ENCODE assay signal across 1 cellular context in the genomic region with DNA sequence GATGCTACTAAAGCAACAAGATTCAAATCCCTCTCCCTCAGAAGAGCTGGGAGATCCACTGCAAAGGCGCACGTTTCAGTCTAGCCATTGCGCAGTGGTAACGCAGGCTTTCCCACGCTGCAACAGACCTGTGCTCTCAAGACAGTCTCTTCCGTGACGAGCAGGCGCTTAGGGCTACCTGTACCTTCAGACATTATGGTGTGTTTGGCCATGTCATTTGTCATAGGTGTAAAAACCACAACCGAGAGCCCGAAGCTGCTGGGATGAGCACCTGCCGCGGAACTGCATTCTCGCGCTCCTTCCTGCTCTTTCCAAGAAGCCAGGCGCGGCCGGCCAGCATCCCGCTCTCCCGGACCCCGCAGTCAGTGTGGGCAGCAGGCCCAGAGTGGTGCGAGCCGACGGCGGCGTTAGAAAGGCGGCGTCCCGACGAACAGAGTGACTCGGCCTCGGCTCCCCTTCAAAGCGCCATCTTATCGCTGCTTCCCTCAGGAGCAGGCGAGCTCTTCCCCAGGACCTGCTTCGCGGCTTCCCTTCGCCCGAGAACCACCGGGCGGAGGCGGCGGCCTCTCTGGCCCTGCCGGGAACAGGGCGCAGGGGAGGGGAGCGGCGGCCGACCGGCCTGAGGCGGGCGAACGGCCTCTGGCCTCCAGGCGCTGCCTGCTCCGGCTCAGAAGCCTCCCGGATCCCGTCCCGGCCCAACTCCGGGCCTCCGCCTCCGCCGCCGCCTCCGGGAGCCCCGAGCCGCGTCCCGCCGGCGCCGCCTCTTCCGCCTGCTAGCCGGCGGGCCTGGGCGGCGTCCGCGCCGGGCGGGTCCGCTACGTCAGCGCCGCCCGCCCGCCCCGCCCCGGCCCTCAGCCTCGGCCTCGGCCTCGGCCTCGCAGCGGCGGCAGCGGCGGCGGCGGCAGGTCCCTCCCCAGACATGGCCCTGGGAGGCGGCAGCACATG.
A peak's percentile ranks its signal among the peaks of the same experiment; 100 is the strongest.
TF ChIP-seq lines count a peak whose summit lies in the region.

Gene FAM120A, plus strand, starts transcription at position 869 of the 945 bp plus-strand sequence. CDS start 231 bp downstream, outside the sequence.

TF ChIP-seq in HepG2, 621 proteins besides CTCF, POLR2A, EP300 and RAD21 (continued from another document and continues in another):
- TF ChIP-seq ZNF329 (CRISPR knock-in tag; IDR thresholded peaks at IDR 0.05; ENCODE audit: low read depth) (no peak), HDAC6 (IDR thresholded peaks at IDR 0.05; ENCODE audit: low read depth, low read length) (no peak), HMGA1 (CRISPR knock-in tag; conservative IDR thresholded peaks at IDR 0.05) (no peak), ZNF460 (CRISPR knock-in tag; IDR thresholded peaks at IDR 0.05; ENCODE audit: borderline replicate concordance) (no peak), ZNF101 (CRISPR knock-in tag; IDR thresholded peaks at IDR 0.05; ENCODE audit: borderline replicate concordance, low read depth) (no peak), KAT2B (IDR thresholded peaks at IDR 0.05; ENCODE audit: borderline replicate concordance, low read depth, low read length) (no peak), ZSCAN21 (CRISPR knock-in tag; IDR thresholded peaks at IDR 0.05; ENCODE audit: borderline replicate concordance) (no peak), SMARCC2 (IDR thresholded peaks at IDR 0.05) (no peak), ZNF747 (CRISPR knock-in tag; IDR thresholded peaks at IDR 0.05; ENCODE audit: borderline replicate concordance) (no peak), ZNF773 (CRISPR knock-in tag; IDR thresholded peaks at IDR 0.05; ENCODE audit: borderline replicate concordance) (no peak), PREB (CRISPR knock-in tag; IDR thresholded peaks at IDR 0.05) (no peak), KLF11 (CRISPR knock-in tag; IDR thresholded peaks at IDR 0.05) (no peak), RXRB (CRISPR knock-in tag; IDR thresholded peaks at IDR 0.05; ENCODE audit: borderline replicate concordance) (no peak), ZNF501 (CRISPR knock-in tag; IDR thresholded peaks at IDR 0.05) (peak; percentile 71; the same call in 1 of the 2 replicates), MTF2 (CRISPR knock-in tag; IDR thresholded peaks at IDR 0.05; ENCODE audit: borderline replicate concordance) (no peak), ZNF652 (CRISPR knock-in tag; IDR thresholded peaks at IDR 0.05; ENCODE audit: borderline replicate concordance, low read depth) (no peak), ARNT (IDR thresholded peaks at IDR 0.05) (no peak), ZNF710 (CRISPR knock-in tag; IDR thresholded peaks at IDR 0.05; ENCODE audit: borderline replicate concordance) (peak; percentile 26; the same call in 1 of the 2 replicates), HDAC2 (CRISPR knock-in tag; IDR thresholded peaks at IDR 0.05) (0 out of 2 replicates have a peak, but pooled peaks have one; percentile 9), NRL (CRISPR knock-in tag; IDR thresholded peaks at IDR 0.05; ENCODE audit: borderline replicate concordance) (0 out of 2 replicates have a peak, but pooled peaks have one; percentile 39), TAF1 (CRISPR knock-in tag; IDR thresholded peaks at IDR 0.05) (peak; percentile 77), DMTF1 (CRISPR knock-in tag; IDR thresholded peaks at IDR 0.05) (no peak), JUND (CRISPR knock-in tag; IDR thresholded peaks at IDR 0.05) (no peak), ZNF138 (CRISPR knock-in tag; IDR thresholded peaks at IDR 0.05; ENCODE audit: low read depth) (peak; percentile 48; the same call in 1 of the 2 replicates), ZNF382 (CRISPR knock-in tag; IDR thresholded peaks at IDR 0.05; ENCODE audit: borderline replicate concordance) (no peak), SMAD3 (CRISPR knock-in tag; IDR thresholded peaks at IDR 0.05) (no peak; the same call in 1 of the 2 replicates), ZNF431 (CRISPR knock-in tag; IDR thresholded peaks at IDR 0.05; ENCODE audit: borderline replicate concordance, low read depth) (no peak; the same call in 1 of the 2 replicates), ZNF333 (CRISPR knock-in tag; IDR thresholded peaks at IDR 0.05; ENCODE audit: borderline replicate concordance) (0 out of 2 replicates have a peak, but pooled peaks have one; percentile 86), RFX1 (IDR thresholded peaks at IDR 0.05) (no peak)
- TF ChIP-seq, protein P1, sequence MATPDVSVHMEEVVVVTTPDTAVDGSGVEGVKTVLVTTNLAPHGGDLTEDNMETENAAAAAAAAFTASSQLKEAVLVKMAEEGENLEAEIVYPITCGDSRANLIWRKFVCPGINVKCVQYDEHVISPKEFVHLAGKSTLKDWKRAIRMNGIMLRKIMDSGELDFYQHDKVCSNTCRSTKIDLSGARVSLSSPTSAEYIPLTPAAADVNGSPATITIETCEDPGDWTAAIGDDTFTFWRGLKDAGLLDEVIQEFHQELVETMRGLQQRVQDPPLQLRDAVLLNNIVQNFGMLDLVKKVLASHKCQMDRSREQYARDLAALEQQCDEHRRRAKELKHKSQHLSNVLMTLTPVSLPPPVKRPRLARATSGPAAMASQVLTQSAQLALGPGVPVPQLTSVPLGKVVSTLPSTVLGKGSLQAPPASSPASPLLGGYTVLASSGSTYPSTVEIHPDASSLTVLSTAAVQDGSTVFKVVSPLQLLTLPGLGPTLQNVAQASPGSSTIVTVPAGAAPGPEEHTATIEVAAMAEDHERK (CRISPR knock-in tag; IDR thresholded peaks at IDR 0.05; ENCODE audit: low read depth), result no peak
- TF ChIP-seq, protein P2, sequence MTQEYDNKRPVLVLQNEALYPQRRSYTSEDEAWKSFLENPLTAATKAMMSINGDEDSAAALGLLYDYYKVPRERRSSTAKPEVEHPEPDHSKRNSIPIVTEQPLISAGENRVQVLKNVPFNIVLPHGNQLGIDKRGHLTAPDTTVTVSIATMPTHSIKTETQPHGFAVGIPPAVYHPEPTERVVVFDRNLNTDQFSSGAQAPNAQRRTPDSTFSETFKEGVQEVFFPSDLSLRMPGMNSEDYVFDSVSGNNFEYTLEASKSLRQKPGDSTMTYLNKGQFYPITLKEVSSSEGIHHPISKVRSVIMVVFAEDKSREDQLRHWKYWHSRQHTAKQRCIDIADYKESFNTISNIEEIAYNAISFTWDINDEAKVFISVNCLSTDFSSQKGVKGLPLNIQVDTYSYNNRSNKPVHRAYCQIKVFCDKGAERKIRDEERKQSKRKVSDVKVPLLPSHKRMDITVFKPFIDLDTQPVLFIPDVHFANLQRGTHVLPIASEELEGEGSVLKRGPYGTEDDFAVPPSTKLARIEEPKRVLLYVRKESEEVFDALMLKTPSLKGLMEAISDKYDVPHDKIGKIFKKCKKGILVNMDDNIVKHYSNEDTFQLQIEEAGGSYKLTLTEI (CRISPR knock-in tag; conservative IDR thresholded peaks at IDR 0.05), result no peak
- TF ChIP-seq, protein P3, sequence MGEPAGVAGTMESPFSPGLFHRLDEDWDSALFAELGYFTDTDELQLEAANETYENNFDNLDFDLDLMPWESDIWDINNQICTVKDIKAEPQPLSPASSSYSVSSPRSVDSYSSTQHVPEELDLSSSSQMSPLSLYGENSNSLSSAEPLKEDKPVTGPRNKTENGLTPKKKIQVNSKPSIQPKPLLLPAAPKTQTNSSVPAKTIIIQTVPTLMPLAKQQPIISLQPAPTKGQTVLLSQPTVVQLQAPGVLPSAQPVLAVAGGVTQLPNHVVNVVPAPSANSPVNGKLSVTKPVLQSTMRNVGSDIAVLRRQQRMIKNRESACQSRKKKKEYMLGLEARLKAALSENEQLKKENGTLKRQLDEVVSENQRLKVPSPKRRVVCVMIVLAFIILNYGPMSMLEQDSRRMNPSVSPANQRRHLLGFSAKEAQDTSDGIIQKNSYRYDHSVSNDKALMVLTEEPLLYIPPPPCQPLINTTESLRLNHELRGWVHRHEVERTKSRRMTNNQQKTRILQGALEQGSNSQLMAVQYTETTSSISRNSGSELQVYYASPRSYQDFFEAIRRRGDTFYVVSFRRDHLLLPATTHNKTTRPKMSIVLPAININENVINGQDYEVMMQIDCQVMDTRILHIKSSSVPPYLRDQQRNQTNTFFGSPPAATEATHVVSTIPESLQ (CRISPR knock-in tag; conservative IDR thresholded peaks at IDR 0.05), result no peak
- TF ChIP-seq, protein P4, sequence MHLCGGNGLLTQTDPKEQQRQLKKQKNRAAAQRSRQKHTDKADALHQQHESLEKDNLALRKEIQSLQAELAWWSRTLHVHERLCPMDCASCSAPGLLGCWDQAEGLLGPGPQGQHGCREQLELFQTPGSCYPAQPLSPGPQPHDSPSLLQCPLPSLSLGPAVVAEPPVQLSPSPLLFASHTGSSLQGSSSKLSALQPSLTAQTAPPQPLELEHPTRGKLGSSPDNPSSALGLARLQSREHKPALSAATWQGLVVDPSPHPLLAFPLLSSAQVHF (CRISPR knock-in tag; IDR thresholded peaks at IDR 0.05), result no peak
- TF ChIP-seq, protein P5, sequence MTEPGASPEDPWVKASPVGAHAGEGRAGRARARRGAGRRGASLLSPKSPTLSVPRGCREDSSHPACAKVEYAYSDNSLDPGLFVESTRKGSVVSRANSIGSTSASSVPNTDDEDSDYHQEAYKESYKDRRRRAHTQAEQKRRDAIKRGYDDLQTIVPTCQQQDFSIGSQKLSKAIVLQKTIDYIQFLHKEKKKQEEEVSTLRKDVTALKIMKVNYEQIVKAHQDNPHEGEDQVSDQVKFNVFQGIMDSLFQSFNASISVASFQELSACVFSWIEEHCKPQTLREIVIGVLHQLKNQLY (CRISPR knock-in tag; IDR thresholded peaks at IDR 0.05), result no peak
- TF ChIP-seq, protein P6, sequence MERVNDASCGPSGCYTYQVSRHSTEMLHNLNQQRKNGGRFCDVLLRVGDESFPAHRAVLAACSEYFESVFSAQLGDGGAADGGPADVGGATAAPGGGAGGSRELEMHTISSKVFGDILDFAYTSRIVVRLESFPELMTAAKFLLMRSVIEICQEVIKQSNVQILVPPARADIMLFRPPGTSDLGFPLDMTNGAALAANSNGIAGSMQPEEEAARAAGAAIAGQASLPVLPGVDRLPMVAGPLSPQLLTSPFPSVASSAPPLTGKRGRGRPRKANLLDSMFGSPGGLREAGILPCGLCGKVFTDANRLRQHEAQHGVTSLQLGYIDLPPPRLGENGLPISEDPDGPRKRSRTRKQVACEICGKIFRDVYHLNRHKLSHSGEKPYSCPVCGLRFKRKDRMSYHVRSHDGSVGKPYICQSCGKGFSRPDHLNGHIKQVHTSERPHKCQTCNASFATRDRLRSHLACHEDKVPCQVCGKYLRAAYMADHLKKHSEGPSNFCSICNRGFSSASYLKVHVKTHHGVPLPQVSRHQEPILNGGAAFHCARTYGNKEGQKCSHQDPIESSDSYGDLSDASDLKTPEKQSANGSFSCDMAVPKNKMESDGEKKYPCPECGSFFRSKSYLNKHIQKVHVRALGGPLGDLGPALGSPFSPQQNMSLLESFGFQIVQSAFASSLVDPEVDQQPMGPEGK (CRISPR knock-in tag; IDR thresholded peaks at IDR 0.05), result no peak
- TF ChIP-seq, protein P7, sequence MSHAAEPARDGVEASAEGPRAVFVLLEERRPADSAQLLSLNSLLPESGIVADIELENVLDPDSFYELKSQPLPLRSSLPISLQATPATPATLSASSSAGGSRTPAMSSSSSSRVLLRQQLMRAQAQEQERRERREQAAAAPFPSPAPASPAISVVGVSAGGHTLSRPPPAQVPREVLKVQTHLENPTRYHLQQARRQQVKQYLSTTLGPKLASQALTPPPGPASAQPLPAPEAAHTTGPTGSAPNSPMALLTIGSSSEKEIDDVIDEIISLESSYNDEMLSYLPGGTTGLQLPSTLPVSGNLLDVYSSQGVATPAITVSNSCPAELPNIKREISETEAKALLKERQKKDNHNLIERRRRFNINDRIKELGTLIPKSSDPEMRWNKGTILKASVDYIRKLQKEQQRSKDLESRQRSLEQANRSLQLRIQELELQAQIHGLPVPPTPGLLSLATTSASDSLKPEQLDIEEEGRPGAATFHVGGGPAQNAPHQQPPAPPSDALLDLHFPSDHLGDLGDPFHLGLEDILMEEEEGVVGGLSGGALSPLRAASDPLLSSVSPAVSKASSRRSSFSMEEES (CRISPR knock-in tag; IDR thresholded peaks at IDR 0.05), result 0 out of 2 replicates have a peak, but pooled peaks have one; percentile 8
